Comparison of ENCODE assay signal across 16 cellular contexts in the genomic region with DNA sequence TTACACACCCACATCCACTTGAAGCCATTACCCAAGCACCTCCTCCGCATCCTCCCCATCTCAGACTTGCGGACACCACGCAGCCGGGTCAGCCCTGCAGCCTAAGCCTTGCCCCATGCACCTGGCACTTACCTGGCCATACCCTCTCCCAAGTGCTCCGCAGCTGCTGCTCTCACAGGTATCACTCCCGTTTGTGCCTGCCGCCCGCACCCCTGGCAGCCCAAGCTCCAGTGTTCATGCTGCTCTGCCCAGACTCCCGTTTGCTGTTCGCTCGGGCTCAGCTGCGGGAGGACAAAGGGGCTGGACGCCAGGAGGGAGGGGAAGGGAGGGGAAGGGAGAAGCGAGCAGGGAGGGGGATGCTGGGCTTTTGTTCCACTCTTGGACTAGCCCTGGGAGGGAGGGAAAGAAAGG. TPM values are rescaled to one million over a fixed set of nuclear protein-coding genes. Genes with fewer than 3 reads are reported as not detected.
DNase-seq lines count a peak whose midpoint lies in the region; ATAC-seq and TF ChIP-seq lines count a peak whose summit lies in the region.
"Had no signal": no experiment of that assay in that cellular context is flagged by ENCODE, and none has a peak within 500 bp of the region (broad histone marks: within the 10 kb centered on the region; RNA-seq: fewer than 3 reads in every experiment).

Gene KLHL35 (minus strand): TSS at position 293 of the 411 bp plus-strand sequence. CDS start 2,574 bp downstream, outside the sequence.

- H4K20me1 ChIP-seq in neural progenitor cell (ENCODE audit: low read depth) = peaks cover 20% of the 10 kb centered on the region

- H3K9me3 ChIP-seq in neural progenitor cell (ENCODE audit: low read depth) (peaks cover 9% of the 10 kb centered on the region), SJCRH30 (replicated peaks) (no peaks in the 10 kb centered on the region)

- peaks cover 59% of the 10 kb centered on the region for H3K27me3 ChIP-seq in neural progenitor cell
- no peaks in the 10 kb centered on the region for H3K27me3 ChIP-seq in SJCRH30

- H3K36me3 Mint-ChIP-seq in chondrocyte (ENCODE audit: low read depth) (peaks cover 4% of the 10 kb centered on the region), neural progenitor cell (peaks cover 7% of the 10 kb centered on the region)

- peak within 1 kb of the TSS; percentile 82 for H2AFZ ChIP-seq in neural progenitor cell (replicated peaks)

- H3K4me3 Mint-ChIP-seq in chondrocyte (ENCODE audit: unreplicated experiment) (no peak within 1 kb of the TSS), neural progenitor cell (peak within 1 kb of the TSS; percentile 83)
- H3K4me3 Mint-ChIP-seq: activated CD4-positive, alpha-beta memory T cell treated with anti-CD3 and anti-CD28 coated beads for 36 hours; HFFc6; memory B cell; stimulated activated memory B cell treated with anti-CD40 and anti-IgM and Interleukin-4, amounts not matched to agents 10 μg/mL and 1 μg/mL and 100 μg/mL, for 72 hours had no signal

- no peak within 1 kb of the TSS for H3K9ac ChIP-seq in neural progenitor cell

- peaks cover 21% of the 10 kb centered on the region for H3K4me1 Mint-ChIP-seq in chondrocyte (ENCODE audit: low read depth)
- H3K4me1 Mint-ChIP-seq in neural progenitor cell = peaks cover 35% of the 10 kb centered on the region

- H3K9me3 Mint-ChIP-seq in chondrocyte (ENCODE audit: low read depth) (peaks cover 3% of the 10 kb centered on the region), neural progenitor cell (peaks cover 12% of the 10 kb centered on the region)
- H3K9me3 Mint-ChIP-seq: memory B cell; stimulated activated memory B cell treated with anti-CD40 and anti-IgM and Interleukin-4, amounts not matched to agents 10 μg/mL and 1 μg/mL and 100 μg/mL, for 72 hours had no signal

- H3K4me1 ChIP-seq in neural progenitor cell (peaks cover 20% of the 10 kb centered on the region), SJCRH30 (no peaks in the 10 kb centered on the region)

- peak; percentile 82 for DNase-seq in DMS53 (lab: John Stamatoyannopoulos, UW)
- peak; percentile 58 for DNase-seq in NCI-H1105 treated with DMSO at 0.1 percent for 48 hours (lab: John Stamatoyannopoulos, UW)
- no peak for DNase-seq in chondrocyte (ENCODE audit: low spot score)
- peak; percentile 82 for DNase-seq in neural progenitor cell (ENCODE audit: low spot score)
- no peak for DNase-seq in UCSD-AML1 (lab: John Stamatoyannopoulos, UW; ENCODE audit: unreplicated experiment)
- no peak for DNase-seq in SJCRH30
- DNase-seq: activated CD4-positive, alpha-beta memory T cell treated with anti-CD3 and anti-CD28 coated beads for 36 hours; heart right ventricle; HFFc6; NCI-H226; RPMI8226; stimulated activated CD4-positive, alpha-beta T cell treated with anti-CD3 and anti-CD28 coated beads, Interleukin-2, amount 100 ng/mL, for 48 hours had no signal

- H3K27ac ChIP-seq in neural progenitor cell (no peak within 1 kb of the TSS), SJCRH30 (no peak within 1 kb of the TSS)
- H3K27ac ChIP-seq: heart right ventricle had no signal

- H3K4me3 ChIP-seq in neural progenitor cell = peak within 1 kb of the TSS; percentile 51
- no peak within 1 kb of the TSS for H3K4me3 ChIP-seq in SJCRH30
- H3K4me3 ChIP-seq: heart right ventricle had no signal

- ATAC-seq in HG02870 (IDR thresholded peaks at IDR 0.05; ENCODE audit: unreplicated experiment) (no peak), GM21360 (IDR thresholded peaks at IDR 0.05; ENCODE audit: unreplicated experiment) (no peak)
- ATAC-seq: heart right ventricle; stimulated activated memory B cell treated with anti-CD40 and anti-IgM and Interleukin-4, amounts not matched to agents 10 μg/mL and 1 μg/mL and 100 μg/mL, for 72 hours had no signal

- H3K4me2 ChIP-seq in neural progenitor cell = peak within 1 kb of the TSS; percentile 97

- TF ChIP-seq CTCF in chondrocyte (IDR thresholded peaks at IDR 0.05) = no peak
- no peak for TF ChIP-seq CTCF in neural progenitor cell (IDR thresholded peaks at IDR 0.05)

- peaks cover 3% of the 10 kb centered on the region for H3K27me3 Mint-ChIP-seq in chondrocyte (ENCODE audit: low read depth)
- H3K27me3 Mint-ChIP-seq in neural progenitor cell (ENCODE audit: insufficient read depth, low read depth) = peaks cover 39% of the 10 kb centered on the region

- peaks cover 38% of the 10 kb centered on the region for H3F3A ChIP-seq in neural progenitor cell (ENCODE audit: low read depth)

- H3K27ac Mint-ChIP-seq in chondrocyte (ENCODE audit: unreplicated experiment) (no peak within 1 kb of the TSS), neural progenitor cell (peak within 1 kb of the TSS; percentile 60)
- H3K27ac Mint-ChIP-seq: activated CD4-positive, alpha-beta memory T cell treated with anti-CD3 and anti-CD28 coated beads for 36 hours; HFFc6; memory B cell; stimulated activated memory B cell treated with anti-CD40 and anti-IgM and Interleukin-4, amounts not matched to agents 10 μg/mL and 1 μg/mL and 100 μg/mL, for 72 hours had no signal

- no peaks in the 10 kb centered on the region for H3K36me3 ChIP-seq in neural progenitor cell
- no peaks in the 10 kb centered on the region for H3K36me3 ChIP-seq in SJCRH30

- H3K79me2 ChIP-seq in neural progenitor cell (ENCODE audit: low read depth) = no peaks in the 10 kb centered on the region

RNA-seq across cellular contexts. Expression of gene KLHL35, which starts in this region (rescaled TPM):
- total RNA-seq in chondrocyte (6.3 to 12.5 TPM (median 10.1 TPM) in 3 replicates), neural progenitor cell (ENCODE audit: low replicate concordance) (1.2 and 1.5 TPM in 2 replicates)
- total RNA-seq in SJCRH30 (2014; rRNA removed; shearing (Covaris generic)) = not detected in 2 replicates
- total RNA-seq: HFFc6 had no signal

Comparison
In these comparisons a context has a peak if more than half of its experiments do, and no peak if none do; other contexts are left out.
1. DNase-seq: peak in DMS53 (single experiment), NCI-H1105 treated with DMSO at 0.1 percent for 48 hours (single experiment) and neural progenitor cell (single experiment); none in chondrocyte (single experiment), UCSD-AML1 (single experiment) and SJCRH30 (0 of 2).